In the genomic region with DNA sequence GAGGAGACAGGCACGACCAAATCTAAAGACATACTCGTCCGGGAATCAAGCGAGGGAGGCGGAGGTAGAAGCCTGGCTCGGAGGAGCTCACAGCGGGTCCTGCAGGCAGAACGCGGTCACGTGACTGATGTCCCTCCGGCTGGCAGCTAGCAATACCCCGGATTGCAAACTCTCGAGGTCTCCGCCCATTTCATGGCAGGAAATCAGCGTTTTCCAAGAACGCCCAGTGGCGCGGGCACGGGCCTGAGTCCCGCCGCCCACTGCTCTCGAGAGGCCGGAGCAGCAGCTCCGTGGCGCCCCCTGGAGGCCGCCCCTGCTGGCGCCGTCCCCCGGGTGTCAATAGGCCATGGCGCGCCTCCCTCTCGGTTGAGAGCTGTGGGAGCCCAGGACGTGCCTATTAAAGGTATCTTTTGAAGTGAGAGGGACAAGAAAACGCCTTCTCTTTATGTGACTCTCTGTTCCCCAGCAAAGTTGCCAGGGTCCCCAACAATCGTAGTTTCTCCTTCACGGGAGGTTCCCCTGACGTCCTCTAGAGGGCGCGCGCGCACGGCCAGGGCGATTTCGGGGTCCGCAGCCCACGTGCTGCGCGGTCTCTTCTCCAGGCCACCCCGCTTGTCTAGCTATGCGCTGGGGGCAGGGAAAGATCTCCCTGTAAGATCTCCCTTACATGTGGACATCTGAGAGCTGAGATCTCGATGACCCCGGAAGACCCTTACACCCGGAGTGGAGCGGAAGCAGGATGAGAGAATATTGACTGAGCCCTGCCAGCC, we compare ENCODE assay signal across 1 cellular context.
TF ChIP-seq lines count a peak whose summit lies in the region.

No MANE protein-coding gene starts in this region.

TF ChIP-seq in K562, 482 proteins besides CTCF, POLR2A, EP300 and RAD21 (continued from another document and continues in another):
- TF ChIP-seq MLLT1 (IDR thresholded peaks at IDR 0.05): 0 out of 4 replicates have a peak, but pooled peaks of 1 of the 2 experiments have one; percentile 30
- TF ChIP-seq ZNF740 (CRISPR knock-in tag; IDR thresholded peaks at IDR 0.05): 0 out of 2 replicates have a peak, but pooled peaks have one; percentile 44
- TF ChIP-seq ZNF740 (tag; IDR thresholded peaks at IDR 0.05): no peak
- TF ChIP-seq SMAD2 (IDR thresholded peaks at IDR 0.05; ENCODE audit: low read depth, low read length): no peak
- peak; percentile 29; the same call in 1 of the 2 replicates for TF ChIP-seq ZBTB33 (CRISPR knock-in tag; IDR thresholded peaks at IDR 0.05)
- peak; percentile 68 for TF ChIP-seq EGR1 (conservative IDR thresholded peaks at IDR 0.05)
- TF ChIP-seq PURB (CRISPR knock-in tag; IDR thresholded peaks at IDR 0.05; ENCODE audit: low read depth): no peak
- TF ChIP-seq CCAR2 (IDR thresholded peaks at IDR 0.05; ENCODE audit: low read depth, low read length): no peak
- TF ChIP-seq ZNF282 (CRISPR knock-in tag; IDR thresholded peaks at IDR 0.05): no peak
- TF ChIP-seq, protein P1, sequence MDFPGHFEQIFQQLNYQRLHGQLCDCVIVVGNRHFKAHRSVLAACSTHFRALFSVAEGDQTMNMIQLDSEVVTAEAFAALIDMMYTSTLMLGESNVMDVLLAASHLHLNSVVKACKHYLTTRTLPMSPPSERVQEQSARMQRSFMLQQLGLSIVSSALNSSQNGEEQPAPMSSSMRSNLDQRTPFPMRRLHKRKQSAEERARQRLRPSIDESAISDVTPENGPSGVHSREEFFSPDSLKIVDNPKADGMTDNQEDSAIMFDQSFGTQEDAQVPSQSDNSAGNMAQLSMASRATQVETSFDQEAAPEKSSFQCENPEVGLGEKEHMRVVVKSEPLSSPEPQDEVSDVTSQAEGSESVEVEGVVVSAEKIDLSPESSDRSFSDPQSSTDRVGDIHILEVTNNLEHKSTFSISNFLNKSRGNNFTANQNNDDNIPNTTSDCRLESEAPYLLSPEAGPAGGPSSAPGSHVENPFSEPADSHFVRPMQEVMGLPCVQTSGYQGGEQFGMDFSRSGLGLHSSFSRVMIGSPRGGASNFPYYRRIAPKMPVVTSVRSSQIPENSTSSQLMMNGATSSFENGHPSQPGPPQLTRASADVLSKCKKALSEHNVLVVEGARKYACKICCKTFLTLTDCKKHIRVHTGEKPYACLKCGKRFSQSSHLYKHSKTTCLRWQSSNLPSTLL (IDR thresholded peaks at IDR 0.05): no peak
- no peak for TF ChIP-seq ZNF143 (CRISPR knock-in tag; IDR thresholded peaks at IDR 0.05)
- peak; percentile 29; the same call in 1 of the 2 replicates for TF ChIP-seq MTA3 (IDR thresholded peaks at IDR 0.05; ENCODE audit: borderline replicate concordance)
- TF ChIP-seq NFATC3 (IDR thresholded peaks at IDR 0.05): no peak
- TF ChIP-seq ATF4 (CRISPR knock-in tag; IDR thresholded peaks at IDR 0.05): no peak
- TF ChIP-seq CHD1 (IDR thresholded peaks at IDR 0.05; ENCODE audit: low read length): no peak
- peak; percentile 92 for TF ChIP-seq L3MBTL2 (IDR thresholded peaks at IDR 0.05)
- TF ChIP-seq ELK3 (CRISPR knock-in tag; IDR thresholded peaks at IDR 0.05): no peak
- 0 out of 2 replicates have a peak, but pooled peaks have one; percentile 55 for TF ChIP-seq NBN (IDR thresholded peaks at IDR 0.05; ENCODE audit: low read depth)
- TF ChIP-seq YBX1 (IDR thresholded peaks at IDR 0.05): no peak
- no peak for TF ChIP-seq NFIC (IDR thresholded peaks at IDR 0.05)
- no peak for TF ChIP-seq HSF4 (CRISPR knock-in tag; IDR thresholded peaks at IDR 0.05; ENCODE audit: borderline replicate concordance)
- no peak for TF ChIP-seq ARID4B (CRISPR knock-in tag; IDR thresholded peaks at IDR 0.05)
- TF ChIP-seq ZNF217 (CRISPR knock-in tag; IDR thresholded peaks at IDR 0.05): no peak
- no peak for TF ChIP-seq MEF2D (tag; conservative IDR thresholded peaks at IDR 0.05; ENCODE audit: low read depth)
- no peak for TF ChIP-seq RFX1 (IDR thresholded peaks at IDR 0.05)
- TF ChIP-seq MTA1 (IDR thresholded peaks at IDR 0.05; ENCODE audit: borderline replicate concordance): no peak
- no peak for TF ChIP-seq RBM25 (IDR thresholded peaks at IDR 0.05; ENCODE audit: low read depth, low read length, severe bottlenecking)
- TF ChIP-seq ZNF780A (CRISPR knock-in tag; IDR thresholded peaks at IDR 0.05): no peak
- no peak for TF ChIP-seq ZNF551 (CRISPR knock-in tag; IDR thresholded peaks at IDR 0.05)
- no peak; the same call in 1 of the 2 replicates for TF ChIP-seq ZNF263 (CRISPR knock-in tag; IDR thresholded peaks at IDR 0.05; ENCODE audit: borderline replicate concordance)
- TF ChIP-seq BHLHE40 (IDR thresholded peaks at IDR 0.05; ENCODE audit: low read length): peak; percentile 90
- 0 out of 2 replicates have a peak, but pooled peaks have one; percentile 74 for TF ChIP-seq XRCC5 (IDR thresholded peaks at IDR 0.05; ENCODE audit: low read depth, low read length)
- peak; percentile 24; the same call in 1 of the 2 replicates for TF ChIP-seq ARID1B (IDR thresholded peaks at IDR 0.05)
- peak; percentile 36; the same call in 1 of the 2 replicates for TF ChIP-seq ESRRA (IDR thresholded peaks at IDR 0.05; ENCODE audit: borderline replicate concordance, low read depth)
- TF ChIP-seq, protein P2, sequence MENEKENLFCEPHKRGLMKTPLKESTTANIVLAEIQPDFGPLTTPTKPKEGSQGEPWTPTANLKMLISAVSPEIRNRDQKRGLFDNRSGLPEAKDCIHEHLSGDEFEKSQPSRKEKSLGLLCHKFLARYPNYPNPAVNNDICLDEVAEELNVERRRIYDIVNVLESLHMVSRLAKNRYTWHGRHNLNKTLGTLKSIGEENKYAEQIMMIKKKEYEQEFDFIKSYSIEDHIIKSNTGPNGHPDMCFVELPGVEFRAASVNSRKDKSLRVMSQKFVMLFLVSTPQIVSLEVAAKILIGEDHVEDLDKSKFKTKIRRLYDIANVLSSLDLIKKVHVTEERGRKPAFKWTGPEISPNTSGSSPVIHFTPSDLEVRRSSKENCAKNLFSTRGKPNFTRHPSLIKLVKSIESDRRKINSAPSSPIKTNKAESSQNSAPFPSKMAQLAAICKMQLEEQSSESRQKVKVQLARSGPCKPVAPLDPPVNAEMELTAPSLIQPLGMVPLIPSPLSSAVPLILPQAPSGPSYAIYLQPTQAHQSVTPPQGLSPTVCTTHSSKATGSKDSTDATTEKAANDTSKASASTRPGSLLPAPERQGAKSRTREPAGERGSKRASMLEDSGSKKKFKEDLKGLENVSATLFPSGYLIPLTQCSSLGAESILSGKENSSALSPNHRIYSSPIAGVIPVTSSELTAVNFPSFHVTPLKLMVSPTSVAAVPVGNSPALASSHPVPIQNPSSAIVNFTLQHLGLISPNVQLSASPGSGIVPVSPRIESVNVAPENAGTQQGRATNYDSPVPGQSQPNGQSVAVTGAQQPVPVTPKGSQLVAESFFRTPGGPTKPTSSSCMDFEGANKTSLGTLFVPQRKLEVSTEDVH (IDR thresholded peaks at IDR 0.05; ENCODE audit: low read depth, partially characterized antibody): peak; percentile 36
- TF ChIP-seq SREBF1 (IDR thresholded peaks at IDR 0.05; ENCODE audit: borderline replicate concordance, low read depth, low read length): no peak
- TF ChIP-seq NFXL1 (CRISPR knock-in tag; IDR thresholded peaks at IDR 0.05): no peak
- peak; percentile 68; the same call in 1 of the 2 replicates for TF ChIP-seq E2F3 (CRISPR knock-in tag; IDR thresholded peaks at IDR 0.05)
- TF ChIP-seq ZNF232 (CRISPR knock-in tag; IDR thresholded peaks at IDR 0.05): 0 out of 2 replicates have a peak, but pooled peaks have one; percentile 74
- peak in 1 of 2 experiments; percentile 46; a peak in 1 of 4 replicates for TF ChIP-seq MAZ (CRISPR knock-in tag; conservative IDR thresholded peaks at IDR 0.05 in 1 of 2, IDR thresholded peaks at IDR 0.05 in 1 of 2)
- no peak for TF ChIP-seq ETV6 (IDR thresholded peaks at IDR 0.05; ENCODE audit: borderline replicate concordance in 1 of 2, low read depth in 2 of 2, low read length in 1 of 2)
- TF ChIP-seq ETV6 (CRISPR knock-in tag; IDR thresholded peaks at IDR 0.05; ENCODE audit: borderline replicate concordance): no peak
- no peak for TF ChIP-seq FOXO4 (CRISPR knock-in tag; IDR thresholded peaks at IDR 0.05)
- peak; percentile 97 for TF ChIP-seq TOE1 (IDR thresholded peaks at IDR 0.05; ENCODE audit: borderline replicate concordance)
- TF ChIP-seq TOE1 (CRISPR knock-in tag; IDR thresholded peaks at IDR 0.05; ENCODE audit: borderline replicate concordance, low read depth): no peak
- no peak for TF ChIP-seq SUPT5H (IDR thresholded peaks at IDR 0.05)
